1 cellular context compared by ENCODE assay signal in the genomic region with DNA sequence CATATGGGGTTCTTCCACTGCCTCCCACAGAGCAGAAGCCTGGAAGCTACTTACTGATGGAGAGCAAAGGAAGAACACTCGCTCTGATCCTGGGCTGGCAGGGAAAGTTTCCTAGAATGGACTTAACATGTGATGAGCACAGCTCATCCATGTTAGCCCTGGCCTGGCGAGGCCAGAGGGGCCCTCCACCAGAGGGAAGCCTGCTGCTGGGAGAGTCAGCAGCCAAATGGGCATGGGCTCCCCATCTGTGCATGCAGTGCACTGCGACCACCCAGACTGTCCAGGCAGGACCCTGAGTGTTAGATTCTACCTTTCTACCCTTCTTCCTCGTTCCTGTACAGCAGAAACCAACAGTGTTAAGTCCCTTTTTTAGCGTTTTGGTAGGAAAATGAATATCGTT.
TF ChIP-seq lines count a peak whose summit lies in the region.

No MANE protein-coding gene starts in this region.

TF ChIP-seq in IMR-90, 13 proteins besides CTCF, POLR2A, EP300 and RAD21 (continued from another document):
- TF ChIP-seq, protein P1, sequence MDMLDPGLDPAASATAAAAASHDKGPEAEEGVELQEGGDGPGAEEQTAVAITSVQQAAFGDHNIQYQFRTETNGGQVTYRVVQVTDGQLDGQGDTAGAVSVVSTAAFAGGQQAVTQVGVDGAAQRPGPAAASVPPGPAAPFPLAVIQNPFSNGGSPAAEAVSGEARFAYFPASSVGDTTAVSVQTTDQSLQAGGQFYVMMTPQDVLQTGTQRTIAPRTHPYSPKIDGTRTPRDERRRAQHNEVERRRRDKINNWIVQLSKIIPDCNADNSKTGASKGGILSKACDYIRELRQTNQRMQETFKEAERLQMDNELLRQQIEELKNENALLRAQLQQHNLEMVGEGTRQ (IDR thresholded peaks at IDR 0.05; ENCODE audit: low read depth, low read length): no peak
- no peak for TF ChIP-seq CHD1 (IDR thresholded peaks at IDR 0.05; ENCODE audit: low read depth, low read length)
